In genomic region chr12:125331342-125332052, GRCh38 we compare ENCODE assay signal across 10 cellular contexts.
A peak's percentile ranks its signal among the peaks of the same experiment; 100 is the strongest.
DNase-seq lines count a peak whose midpoint lies in the region; ATAC-seq and TF ChIP-seq lines count a peak whose summit lies in the region.
"Had no signal": no experiment of that assay in that cellular context is flagged by ENCODE, and none has a peak within 500 bp of the region (broad histone marks: within the 10 kb centered on the region; RNA-seq: fewer than 3 reads in every experiment).

No MANE protein-coding gene starts in this region.

- peaks cover 27% of the 10 kb centered on the region for H3K36me3 Mint-ChIP-seq in WTC11

- DNase-seq in GM06990 (ENCODE audit: extremely low read depth, insufficient read length) (peak; percentile 5), WTC11 (ENCODE audit: low spot score) (no peak), hepatic stellate cell (ENCODE audit: low spot score) (peak; percentile 6), retinal pigment epithelial cell (ENCODE audit: low read depth) (no peak), NCI-H1105 treated with DMSO at 0.1 percent for 48 hours (lab: John Stamatoyannopoulos, UW) (no peak)

- H3K27me3 Mint-ChIP-seq in WTC11 (ENCODE audit: low read depth) = peaks cover 3% of the 10 kb centered on the region; the same call in 1 of the 2 replicates

- no peaks in the 10 kb centered on the region; the same call in 1 of the 2 replicates for H3K27me3 ChIP-seq in GM06990 (replicated peaks; ENCODE audit: control insufficient read depth, insufficient read depth, low read length)

- H3K4me1 Mint-ChIP-seq in WTC11 = peaks cover 49% of the 10 kb centered on the region
- H3K4me1 Mint-ChIP-seq: activated B cell treated with CpG ODN at 0.5 μM for 24 hours had no signal

- POLR2A ChIA-PET in WTC11 (lab: Charles Lee) = no interaction called here

- CTCF ChIA-PET in WTC11 (lab: Charles Lee) = interaction anchor here (0.5 to 4.0 kb wide), 28 partner anchors 9 to 185 kb away, joined by 3 to 68 read pairs (median 6); partner anchors contain the start of gene TMEM132B

- H3K27ac Mint-ChIP-seq in WTC11 = no peak overlapping the region
- H3K27ac Mint-ChIP-seq: activated B cell treated with CpG ODN at 0.5 μM for 24 hours had no signal

- 0 out of 2 replicates have a peak, but pooled peaks have one; percentile 1 for ATAC-seq in WTC11
- ATAC-seq in HG03520 (IDR thresholded peaks at IDR 0.05; ENCODE audit: unreplicated experiment) = no peak
- ATAC-seq in GM18520 (IDR thresholded peaks at IDR 0.05; ENCODE audit: unreplicated experiment) = no peak
- no peak for ATAC-seq in HG03196 (IDR thresholded peaks at IDR 0.05; ENCODE audit: unreplicated experiment)

- H3K36me3 ChIP-seq in GM06990 (ENCODE audit: control insufficient read depth, insufficient read depth, low read length) = no peaks in the 10 kb centered on the region
- H3K36me3 ChIP-seq: uterus had no signal

- H3K4me3 ChIP-seq in GM06990 (replicated peaks; ENCODE audit: low read depth, low read length) = no peak overlapping the region
- peak overlapping the region; percentile 45 for H3K4me3 ChIP-seq in retinal pigment epithelial cell (ENCODE audit: low read length)

- H3K4me3 Mint-ChIP-seq in WTC11 = peak overlapping the region; percentile 72
- H3K4me3 Mint-ChIP-seq: activated B cell treated with CpG ODN at 0.5 μM for 24 hours had no signal

- H3K9me3 Mint-ChIP-seq in WTC11 = peaks cover 26% of the 10 kb centered on the region

- TF ChIP-seq CTCF in GM06990 (IDR thresholded peaks at IDR 0.05; ENCODE audit: insufficient read depth, low read length, poor library complexity, severe bottlenecking) (no peak), WTC11 (IDR thresholded peaks at IDR 0.05) (no peak), retinal pigment epithelial cell (conservative IDR thresholded peaks at IDR 0.05; ENCODE audit: low read depth, low read length) (no peak)

TF ChIP-seq in WTC11, 78 proteins besides CTCF, POLR2A, EP300 and RAD21:
- no peak for TF ChIP-seq PRRX2 (CRISPR knock-in tag; IDR thresholded peaks at IDR 0.05)
- TF ChIP-seq MAX (CRISPR knock-in tag; IDR thresholded peaks at IDR 0.05) = 0 out of 2 replicates have a peak, but pooled peaks have one; percentile 39

Comparison
In these comparisons a context has a peak if more than half of its experiments do, and no peak if none do; other contexts are left out.
1. DNase-seq: peak in GM06990 (single experiment) and hepatic stellate cell (single experiment); none in WTC11 (single experiment), retinal pigment epithelial cell (single experiment) and NCI-H1105 treated with DMSO at 0.1 percent for 48 hours (single experiment).